Comparison of ENCODE assay signal across 1 cellular context in the genomic region with DNA sequence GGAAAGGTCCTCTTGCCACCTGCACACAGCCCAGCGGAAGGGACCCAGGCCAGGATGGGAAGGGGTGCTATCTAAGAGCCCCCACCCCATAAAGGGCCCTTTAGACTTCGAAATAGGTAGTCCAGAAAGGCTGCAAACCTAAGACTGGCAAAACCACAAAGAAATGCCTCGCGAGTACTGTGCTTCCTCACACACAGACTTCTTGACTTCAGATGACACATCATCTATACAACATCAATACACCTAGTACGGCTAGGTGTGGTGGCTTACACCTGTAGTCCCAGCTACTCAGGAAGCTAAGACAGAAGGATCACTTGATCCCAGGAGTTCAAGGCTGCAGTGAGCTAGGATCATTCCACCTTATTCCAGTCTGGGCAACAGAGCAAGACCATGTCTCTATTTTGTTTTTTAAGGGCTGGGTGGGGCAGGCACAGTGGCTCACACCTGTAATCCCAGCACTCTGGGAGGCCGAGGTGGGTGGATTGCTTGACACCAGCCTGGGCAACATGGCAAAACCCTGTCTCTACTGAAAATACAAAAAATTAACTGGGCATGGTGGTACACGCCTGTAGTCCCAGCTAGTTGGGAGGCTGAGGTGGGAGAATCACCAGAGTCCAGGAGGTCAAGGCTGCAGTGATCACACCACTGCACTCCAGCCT.
TF ChIP-seq lines count a peak whose summit lies in the region.

No MANE protein-coding gene starts in this region.

TF ChIP-seq in H1, 55 proteins besides CTCF, POLR2A, EP300 and RAD21 (continued from another document):
- TF ChIP-seq RXRA (IDR thresholded peaks at IDR 0.05; ENCODE audit: insufficient read depth, low read depth, low read length) = no peak
- no peak for TF ChIP-seq CEBPB (IDR thresholded peaks at IDR 0.05; ENCODE audit: low read depth, low read length)
- TF ChIP-seq KDM1A (IDR thresholded peaks at IDR 0.05; ENCODE audit: borderline replicate concordance, low read length) = no peak
- TF ChIP-seq CBX8 (IDR thresholded peaks at IDR 0.05; ENCODE audit: borderline replicate concordance, low read depth, low read length) = no peak
- no peak for TF ChIP-seq RFX5 (IDR thresholded peaks at IDR 0.05; ENCODE audit: borderline replicate concordance, low read depth, low read length)
- no peak for TF ChIP-seq EGR1 (IDR thresholded peaks at IDR 0.05; ENCODE audit: borderline replicate concordance, low read depth, low read length)
- no peak for TF ChIP-seq SAP30 (IDR thresholded peaks at IDR 0.05; ENCODE audit: insufficient read depth, insufficient replicate concordance, low read length)
- TF ChIP-seq CHD2 (IDR thresholded peaks at IDR 0.05; ENCODE audit: low read length) = no peak
- no peak for TF ChIP-seq SIX5 (IDR thresholded peaks at IDR 0.05; ENCODE audit: low read depth, low read length)
- TF ChIP-seq CHD1 (IDR thresholded peaks at IDR 0.05; ENCODE audit: low read depth, low read length) = no peak
TF ChIP-seq in H1: peak in this region for 0.
